Comparison of ENCODE assay signal across 9 cellular contexts in genomic region chr20:48298851-48299484, GRCh38.
A peak's percentile ranks its signal among the peaks of the same experiment; 100 is the strongest.
DNase-seq lines count a peak whose midpoint lies in the region; ATAC-seq and TF ChIP-seq lines count a peak whose summit lies in the region.
"Had no signal": no experiment of that assay in that cellular context is flagged by ENCODE, and none has a peak within 500 bp of the region (broad histone marks: within the 10 kb centered on the region; RNA-seq: fewer than 3 reads in every experiment).

No MANE protein-coding gene starts in this region.

- TF ChIP-seq CTCF in foreskin fibroblast (IDR thresholded peaks at IDR 0.05; ENCODE audit: low read depth, low read length) (no peak), type B pancreatic cell (conservative IDR thresholded peaks at IDR 0.05) (no peak)

- peaks cover 38% of the 10 kb centered on the region for H3K4me1 Mint-ChIP-seq in type B pancreatic cell (ENCODE audit: unreplicated experiment)

- no peaks in the 10 kb centered on the region for H3K36me3 Mint-ChIP-seq in type B pancreatic cell

- peaks cover 4% of the 10 kb centered on the region for H3K9me3 Mint-ChIP-seq in type B pancreatic cell

- H3K4me3 ChIP-seq in foreskin fibroblast (ENCODE audit: low read depth in 1 of 2, low read length in 2 of 2): no peak overlapping the region
- H3K4me3 ChIP-seq: upper lobe of left lung had no signal

- H3K27ac Mint-ChIP-seq in type B pancreatic cell: peak overlapping the region; percentile 48

- DNase-seq in SIG-M5 treated with dmso at 0.1 percent for 504 hours (lab: John Stamatoyannopoulos, UW; ENCODE audit: unreplicated experiment) (peak; percentile 95), SIG-M5 (lab: John Stamatoyannopoulos, UW) (no peak), RPMI8226 (peak; percentile 47), foreskin fibroblast (peak; percentile 79 to 92), type B pancreatic cell (ENCODE audit: extremely low spot score, unreplicated experiment) (no peak), SK-N-DZ (ENCODE audit: low spot score) (no peak)
- DNase-seq: upper lobe of left lung had no signal

- H3K4me3 Mint-ChIP-seq in type B pancreatic cell: no peak overlapping the region

- H3K27me3 Mint-ChIP-seq in type B pancreatic cell: peaks cover 11% of the 10 kb centered on the region

- ATAC-seq in GM21825 (IDR thresholded peaks at IDR 0.05; ENCODE audit: unreplicated experiment): no peak
- no peak for ATAC-seq in GM18511 (IDR thresholded peaks at IDR 0.05; ENCODE audit: unreplicated experiment)

Comparison
In these comparisons a context has a peak if more than half of its experiments do, and no peak if none do; other contexts are left out.
1. DNase-seq: peak in SIG-M5 treated with dmso at 0.1 percent for 504 hours (single experiment), RPMI8226 (single experiment) and foreskin fibroblast (2 of 2); none in SIG-M5 (single experiment), type B pancreatic cell (single experiment) and SK-N-DZ (single experiment).